Comparison of ENCODE assay signal across 18 cellular contexts in genomic region chr3:171648079-171648478, GRCh38.
"Had no signal": no experiment of that assay in that cellular context is flagged by ENCODE, and none has a peak within 500 bp of the region (broad histone marks: within the 10 kb centered on the region; RNA-seq: fewer than 3 reads in every experiment).

No MANE protein-coding gene starts in this region.

- H3K27ac ChIP-seq: adrenal gland, ascending aorta, brain microvascular endothelial cell, foreskin keratinocyte, thyroid gland had no signal

- H3K27me3 ChIP-seq: adrenal gland, ascending aorta, brain microvascular endothelial cell, foreskin keratinocyte, spleen, thyroid gland had no signal

- H3K9me3 ChIP-seq: adrenal gland, ascending aorta, spleen, thyroid gland had no signal

- H3K4me3 ChIP-seq: adrenal gland, ascending aorta, lung, spleen, thyroid gland had no signal

- H3K36me3 ChIP-seq: adrenal gland, ascending aorta, brain microvascular endothelial cell, thyroid gland had no signal

- H3K4me1 ChIP-seq: foreskin keratinocyte had no signal

- DNase-seq: activated CD8-positive, alpha-beta memory T cell treated with anti-CD3 and anti-CD28 coated beads for 24 hours; activated CD8-positive, alpha-beta memory T cell treated with anti-CD3 and anti-CD28 coated beads, Interleukin-2, amount 50 U/mL, for 4 hours; activated T-cell treated with anti-CD3 and anti-CD28 coated beads, Interleukin-2, amount 50 U/mL, for 24 hours; adrenal gland; brain microvascular endothelial cell; caudate nucleus; effector memory CD4-positive, alpha-beta T cell; foreskin keratinocyte; naive thymus-derived CD4-positive, alpha-beta T cell; occipital lobe; spleen; stimulated activated CD4-positive, alpha-beta T cell treated with anti-CD3 and anti-CD28 coated beads, Interleukin-4, amount 100 ng/mL, for 1 hour; stimulated activated naive CD8-positive, alpha-beta T cell treated with anti-CD3 and anti-CD28 coated beads, Interleukin-15, Interleukin-2, amounts not matched to agents 100 U/mL and 50 U/mL, for 24 hours; thyroid gland had no signal

- ATAC-seq: activated naive CD4-positive, alpha-beta T cell treated with anti-CD3 and anti-CD28 coated beads, Interleukin-2, amount 50 U/mL, for 72 hours; activated T-helper 17 cell treated with anti-CD3 and anti-CD28 coated beads, Interleukin-2, amount 50 U/mL, for 72 hours; foreskin keratinocyte; naive thymus-derived CD4-positive, alpha-beta T cell; stimulated activated naive CD8-positive, alpha-beta T cell treated with anti-CD3 and anti-CD28 coated beads, Interleukin-15, Interleukin-2, amounts not matched to agents 100 U/mL and 50 U/mL, for 24 hours had no signal
